Comparison of ENCODE assay signal across 10 cellular contexts in the genomic region with DNA sequence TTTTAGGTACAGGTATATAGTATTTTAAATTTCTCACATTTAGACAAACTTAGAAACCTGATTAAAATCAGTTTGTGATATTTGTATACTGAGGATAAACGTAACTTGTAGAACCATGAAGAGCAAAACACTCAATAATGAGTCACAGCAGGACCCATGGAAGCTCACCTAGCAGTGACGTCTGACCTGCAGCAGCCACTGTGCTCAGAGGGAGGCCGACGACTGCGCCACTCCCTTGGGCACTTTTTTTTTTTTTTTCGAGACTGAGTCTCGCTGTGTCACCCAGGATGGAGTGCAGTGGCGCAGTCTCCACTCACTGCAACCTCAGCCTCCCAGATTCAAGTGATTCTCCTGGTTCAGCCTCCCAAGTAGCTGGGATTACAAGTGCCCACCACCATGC.
"Had no signal": no experiment of that assay in that cellular context is flagged by ENCODE, and none has a peak within 500 bp of the region (broad histone marks: within the 10 kb centered on the region; RNA-seq: fewer than 3 reads in every experiment).

No MANE protein-coding gene starts in this region.

- H3K4me2 ChIP-seq: GM23338, KMS-11 had no signal

- H3K27ac Mint-ChIP-seq: GM23338, HFFc6, IgD-negative memory B cell had no signal

- FAIRE-seq: HepG2 had no signal

- H3K4me3 Mint-ChIP-seq: GM23338, HFFc6, IgD-negative memory B cell had no signal

- H3K36me3 Mint-ChIP-seq: IgD-negative memory B cell had no signal

- H3K36me3 ChIP-seq: HAP-1 had no signal

- H3K9ac ChIP-seq: KMS-11 had no signal

- DNase-seq: H7, HFFc6, KBM-7 had no signal

- H3K27ac ChIP-seq: HL-60, KMS-11 had no signal

- H3K4me3 ChIP-seq: GM23338, HAP-1 had no signal

- ATAC-seq: GM23338, HCT116, HepG2 had no signal

- H3K9me3 ChIP-seq: HAP-1 had no signal

- H3K4me1 Mint-ChIP-seq: IgD-negative memory B cell had no signal

- H3K9me3 Mint-ChIP-seq: GM23338, HFFc6, IgD-negative memory B cell had no signal
